ENCODE assay signal across 1 cellular context in genomic region chr1:92544756-92545165, GRCh38.
TF ChIP-seq lines count a peak whose summit lies in the region.

No MANE protein-coding gene starts in this region.

TF ChIP-seq in K562, 482 proteins besides CTCF, POLR2A, EP300 and RAD21 (continued from another document and continues in another):
- TF ChIP-seq TFE3 (CRISPR knock-in tag; IDR thresholded peaks at IDR 0.05) (peak; percentile 70), DMBX1 (CRISPR knock-in tag; IDR thresholded peaks at IDR 0.05; ENCODE audit: borderline replicate concordance) (peak; percentile 98), ZNF134 (CRISPR knock-in tag; conservative IDR thresholded peaks at IDR 0.05) (peak; percentile 64; the same call in 1 of the 2 replicates), TOE1 (IDR thresholded peaks at IDR 0.05; ENCODE audit: borderline replicate concordance) (peak; percentile 90), TOE1 (CRISPR knock-in tag; IDR thresholded peaks at IDR 0.05; ENCODE audit: borderline replicate concordance, low read depth) (no peak), CCAR2 (IDR thresholded peaks at IDR 0.05; ENCODE audit: low read depth, low read length) (no peak), NR2C2 (CRISPR knock-in tag; IDR thresholded peaks at IDR 0.05) (no peak), NR2C2 (tag; IDR thresholded peaks at IDR 0.05) (peak; percentile 58; the same call in 1 of the 2 replicates), NCOR1 (IDR thresholded peaks at IDR 0.05) (peak; percentile 98), MEF2D (tag; conservative IDR thresholded peaks at IDR 0.05; ENCODE audit: low read depth) (peak; percentile 91), ZNF239 (CRISPR knock-in tag; IDR thresholded peaks at IDR 0.05) (peak; percentile 67), HMG20B (CRISPR knock-in tag; IDR thresholded peaks at IDR 0.05) (no peak), SMC3 (conservative IDR thresholded peaks at IDR 0.05; ENCODE audit: insufficient read depth, low read depth, low read length) (no peak), ZFP1 (CRISPR knock-in tag; IDR thresholded peaks at IDR 0.05) (no peak), ELK3 (CRISPR knock-in tag; IDR thresholded peaks at IDR 0.05) (no peak), ZNF232 (CRISPR knock-in tag; IDR thresholded peaks at IDR 0.05) (no peak), THRAP3 (IDR thresholded peaks at IDR 0.05; ENCODE audit: borderline replicate concordance) (no peak), HSF4 (CRISPR knock-in tag; IDR thresholded peaks at IDR 0.05; ENCODE audit: borderline replicate concordance) (no peak), SIX5 (IDR thresholded peaks at IDR 0.05; ENCODE audit: borderline replicate concordance in 1 of 2, insufficient read depth in 1 of 2, low read depth in 1 of 2, low read length in 2 of 2) (no peak), MBD2 (IDR thresholded peaks at IDR 0.05; ENCODE audit: borderline replicate concordance, low read depth) (peak; percentile 90), RBM14 (IDR thresholded peaks at IDR 0.05; ENCODE audit: borderline replicate concordance, insufficient read depth, low read depth, low read length) (no peak), CBFA2T3 (IDR thresholded peaks at IDR 0.05) (peak; percentile 100), ZBTB12 (CRISPR knock-in tag; IDR thresholded peaks at IDR 0.05) (peak; percentile 83), PREB (CRISPR knock-in tag; IDR thresholded peaks at IDR 0.05) (no peak), ZNF766 (CRISPR knock-in tag; conservative IDR thresholded peaks at IDR 0.05) (peak; percentile 98), ZNF217 (CRISPR knock-in tag; IDR thresholded peaks at IDR 0.05) (no peak), RBM25 (IDR thresholded peaks at IDR 0.05; ENCODE audit: low read depth, low read length, severe bottlenecking) (peak; percentile 2), MAZ (CRISPR knock-in tag; conservative IDR thresholded peaks at IDR 0.05 in 1 of 2, IDR thresholded peaks at IDR 0.05 in 1 of 2) (peak in 1 of 2 experiments; percentile 90; a peak in 3 of 4 replicates), SMARCA4 (IDR thresholded peaks at IDR 0.05) (peak; percentile 99), SMAD3 (CRISPR knock-in tag; conservative IDR thresholded peaks at IDR 0.05) (peak; percentile 89), ZNF184 (CRISPR knock-in tag; IDR thresholded peaks at IDR 0.05) (no peak), ZNF639 (CRISPR knock-in tag; conservative IDR thresholded peaks at IDR 0.05 in 1 of 2, IDR thresholded peaks at IDR 0.05 in 1 of 2) (peak in 1 of 2 experiments; percentile 96; a peak in 2 of 4 replicates), ZBTB33 (CRISPR knock-in tag; IDR thresholded peaks at IDR 0.05) (peak; percentile 77), NEUROD1 (IDR thresholded peaks at IDR 0.05; ENCODE audit: borderline replicate concordance, low read depth, low read length, partially characterized antibody) (peak; percentile 84), ZNF318 (IDR thresholded peaks at IDR 0.05; ENCODE audit: borderline replicate concordance in 1 of 2, low read depth in 1 of 2) (peak; percentile 90 to 94)
- TF ChIP-seq, protein P1, sequence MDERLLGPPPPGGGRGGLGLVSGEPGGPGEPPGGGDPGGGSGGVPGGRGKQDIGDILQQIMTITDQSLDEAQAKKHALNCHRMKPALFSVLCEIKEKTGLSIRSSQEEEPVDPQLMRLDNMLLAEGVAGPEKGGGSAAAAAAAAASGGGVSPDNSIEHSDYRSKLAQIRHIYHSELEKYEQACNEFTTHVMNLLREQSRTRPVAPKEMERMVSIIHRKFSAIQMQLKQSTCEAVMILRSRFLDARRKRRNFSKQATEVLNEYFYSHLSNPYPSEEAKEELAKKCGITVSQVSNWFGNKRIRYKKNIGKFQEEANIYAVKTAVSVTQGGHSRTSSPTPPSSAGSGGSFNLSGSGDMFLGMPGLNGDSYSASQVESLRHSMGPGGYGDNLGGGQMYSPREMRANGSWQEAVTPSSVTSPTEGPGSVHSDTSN (CRISPR knock-in tag; IDR thresholded peaks at IDR 0.05; ENCODE audit: low read depth) = no peak
- TF ChIP-seq, protein P1 (tag; conservative IDR thresholded peaks at IDR 0.05; ENCODE audit: low read depth) = peak; percentile 96
- TF ChIP-seq, protein P2, sequence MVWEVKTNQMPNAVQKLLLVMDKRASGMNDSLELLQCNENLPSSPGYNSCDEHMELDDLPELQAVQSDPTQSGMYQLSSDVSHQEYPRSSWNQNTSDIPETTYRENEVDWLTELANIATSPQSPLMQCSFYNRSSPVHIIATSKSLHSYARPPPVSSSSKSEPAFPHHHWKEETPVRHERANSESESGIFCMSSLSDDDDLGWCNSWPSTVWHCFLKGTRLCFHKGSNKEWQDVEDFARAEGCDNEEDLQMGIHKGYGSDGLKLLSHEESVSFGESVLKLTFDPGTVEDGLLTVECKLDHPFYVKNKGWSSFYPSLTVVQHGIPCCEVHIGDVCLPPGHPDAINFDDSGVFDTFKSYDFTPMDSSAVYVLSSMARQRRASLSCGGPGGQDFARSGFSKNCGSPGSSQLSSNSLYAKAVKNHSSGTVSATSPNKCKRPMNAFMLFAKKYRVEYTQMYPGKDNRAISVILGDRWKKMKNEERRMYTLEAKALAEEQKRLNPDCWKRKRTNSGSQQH (CRISPR knock-in tag; IDR thresholded peaks at IDR 0.05) = peak; percentile 95
